ENCODE assay signal across 1 cellular context in genomic region chr11:95074806-95075563, GRCh38.
TF ChIP-seq lines count a peak whose summit lies in the region.

No MANE protein-coding gene starts in this region.

TF ChIP-seq in GM23338, 12 proteins besides CTCF, POLR2A, EP300 and RAD21 (continued from another document):
- TF ChIP-seq REST (IDR thresholded peaks at IDR 0.05; ENCODE audit: unreplicated experiment) (no peak), ZNF331 (CRISPR knock-in tag; IDR thresholded peaks at IDR 0.05; ENCODE audit: low read depth) (no peak), ETS1 (IDR thresholded peaks at IDR 0.05) (no peak), CREB1 (CRISPR knock-in tag; IDR thresholded peaks at IDR 0.05; ENCODE audit: low read depth) (no peak), ZNF114 (CRISPR knock-in tag; IDR thresholded peaks at IDR 0.05) (no peak), STAT1 (IDR thresholded peaks at IDR 0.05; ENCODE audit: unreplicated experiment) (no peak), ZNF462 (CRISPR knock-in tag; IDR thresholded peaks at IDR 0.05) (no peak), POLR2AphosphoS5 (IDR thresholded peaks at IDR 0.05; ENCODE audit: low read depth) (no peak), EZH2 (IDR thresholded peaks at IDR 0.05; ENCODE audit: low read depth, unreplicated experiment) (no peak), EZH2phosphoT487 (IDR thresholded peaks at IDR 0.05; ENCODE audit: unreplicated experiment) (no peak)
